23 cellular contexts compared by ENCODE assay signal in the genomic region with DNA sequence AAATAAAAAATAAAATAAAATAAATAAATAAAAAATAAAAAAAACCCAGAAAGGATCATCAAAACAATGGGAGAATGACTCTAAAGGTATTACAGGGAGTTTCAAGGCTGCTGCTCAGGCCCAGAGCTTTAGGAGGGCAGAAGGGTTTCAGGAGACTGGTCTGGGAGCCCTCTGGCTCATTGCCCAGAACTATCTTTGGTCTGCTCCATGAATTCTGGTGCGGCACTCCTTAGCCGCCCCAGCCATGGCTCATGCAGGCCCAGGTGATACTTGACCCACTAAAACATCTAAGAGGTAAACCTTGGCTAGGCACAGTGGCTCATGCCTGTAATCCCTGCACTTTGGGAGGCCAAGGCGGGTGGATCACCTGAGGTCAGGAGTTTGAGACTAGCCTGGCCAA.
"Had no signal": no experiment of that assay in that cellular context is flagged by ENCODE, and none has a peak within 500 bp of the region (broad histone marks: within the 10 kb centered on the region; RNA-seq: fewer than 3 reads in every experiment).

No MANE protein-coding gene starts in this region.

- H3K27ac ChIP-seq: breast epithelium, RWPE1 had no signal

- H3K27me3 ChIP-seq: breast epithelium had no signal

- H3K36me3 ChIP-seq: breast epithelium had no signal

- H3K4me3 ChIP-seq: breast epithelium, K562 had no signal

- DNase-seq: activated CD4-positive, alpha-beta T cell treated with anti-CD3 and anti-CD28 coated beads for 4 hours; activated CD4-positive, alpha-beta T cell treated with anti-CD3 and anti-CD28 coated beads, Interleukin-2, amount 50 U/mL, for 4 hours; activated CD8-positive, alpha-beta memory T cell treated with anti-CD3 and anti-CD28 coated beads, Interleukin-2, amount 50 U/mL, for 48 hours; activated CD8-positive, alpha-beta T cell treated with anti-CD3 and anti-CD28 coated beads, Interleukin-2, amount 10 ng/mL, durations not matched to agents 7 days and 5 days; activated effector memory CD4-positive, alpha-beta T cell treated with Interleukin-2 at 50 U/mL for 16 hours; activated naive CD4-positive, alpha-beta T cell; activated T-cell treated with anti-CD3 and anti-CD28 coated beads, Interleukin-2, amount 50 U/mL, for 1 hour; aorta; central memory CD4-positive, alpha-beta T cell; Kasumi-1; NCI-H1417; NCI-H1930; NCI-H226; NCI-H526; NCI-H774; NK-92 treated with Interleukin-12 subunit alpha and Interleukin-12 subunit beta, amount 100 ng/mL, for 24 hours; OCI-M1; SHP77 treated with DMSO at 0.1 percent for 48 hours had no signal

- H3K9me3 ChIP-seq: breast epithelium had no signal

- ATAC-seq: activated CD4-positive, CD25-positive, alpha-beta regulatory T cell treated with anti-CD3 and anti-CD28 coated beads, Interleukin-2, amount 50 U/mL, for 24 hours; activated CD8-positive, alpha-beta T cell treated with anti-CD3 and anti-CD28 coated beads, Interleukin-2, amount 10 ng/mL, durations not matched to agents 7 days and 5 days; K562; Panc1 had no signal

- H3K4me1 ChIP-seq: breast epithelium had no signal
